8 cellular contexts compared by ENCODE assay signal in genomic region chr4:88457307-88458090, GRCh38. TPM values are rescaled to one million over a fixed set of nuclear protein-coding genes. Genes with fewer than 3 reads are reported as not detected.
DNase-seq lines count a peak whose midpoint lies in the region; ATAC-seq and TF ChIP-seq lines count a peak whose summit lies in the region.

No MANE protein-coding gene starts in this region.

- TF ChIP-seq CTCF in brain microvascular endothelial cell (IDR thresholded peaks at IDR 0.05; ENCODE audit: low read depth, low read length, missing control alignments) (no peak), kidney epithelial cell (IDR thresholded peaks at IDR 0.05; ENCODE audit: insufficient read depth, low read length, poor library complexity, severe bottlenecking) (no peak)

- ATAC-seq in HG02763 (IDR thresholded peaks at IDR 0.05; ENCODE audit: unreplicated experiment), result peak; percentile 35

- peak overlapping the region; percentile 64 for H3K4me3 ChIP-seq in brain microvascular endothelial cell (ENCODE audit: low read depth, low read length)
- H3K4me3 ChIP-seq in kidney epithelial cell (ENCODE audit: low read depth, low read length), result peak overlapping the region; percentile 51

- H3K36me3 ChIP-seq in brain microvascular endothelial cell (replicated peaks), result no peaks in the 10 kb centered on the region
- H3K36me3 ChIP-seq in kidney epithelial cell (ENCODE audit: control insufficient read depth, insufficient read depth, low read length), result no peaks in the 10 kb centered on the region

- H3K27ac ChIP-seq in brain microvascular endothelial cell, result no peak overlapping the region

- H3K27me3 ChIP-seq in brain microvascular endothelial cell (replicated peaks) (peaks cover 2% of the 10 kb centered on the region), kidney epithelial cell (ENCODE audit: control insufficient read depth, insufficient read depth, low read length) (peaks cover 8% of the 10 kb centered on the region)

- peak; percentile 67 for DNase-seq in NCI-H748 (lab: John Stamatoyannopoulos, UW; ENCODE audit: unreplicated experiment)
- DNase-seq in NCI-H748 treated with DMSO at 0.1 percent for 48 hours (lab: John Stamatoyannopoulos, UW), result no peak
- DNase-seq in RPMI7951 (ENCODE audit: low read depth), result peak; percentile 47
- DNase-seq in brain microvascular endothelial cell, result no peak
- DNase-seq in kidney epithelial cell (ENCODE audit: low read depth), result no peak
- DNase-seq in stimulated activated CD4-positive, alpha-beta T cell treated with anti-CD3 and anti-CD28 coated beads, Interleukin-1b, Interleukin-23, amount 100 ng/mL, for 24 hours (ENCODE audit: low read depth in 4 of 4, low spot score in 1 of 4), result peak; percentile 14 to 21 (median 18)
- no peak for DNase-seq in NCI-H1092 treated with DMSO at 0.1 percent for 48 hours (lab: John Stamatoyannopoulos, UW)

- in situ Hi-C loops in brain microvascular endothelial cell (cut with HindIII; ENCODE audit: low pct_ligation_motif_present, low sequenced_read_pairs), result no loop called here

RNA-seq across cellular contexts. Expression of gene HERC5, which starts 0.6 kb away (rescaled TPM):
- total RNA-seq in RPMI7951 (2014; rRNA removed; shearing (Covaris generic)), result 6.1 and 7.1 TPM in 2 replicates
- total RNA-seq in kidney epithelial cell, result 4.9 and 6.6 TPM in 2 replicates

Comparison
In these comparisons a context has a peak if more than half of its experiments do, and no peak if none do; other contexts are left out.
1. DNase-seq: peak in NCI-H748 (single experiment), RPMI7951 (single experiment) and stimulated activated CD4-positive, alpha-beta T cell treated with anti-CD3 and anti-CD28 coated beads, Interleukin-1b, Interleukin-23, amount 100 ng/mL, for 24 hours (4 of 4); none in NCI-H748 treated with DMSO at 0.1 percent for 48 hours (single experiment), brain microvascular endothelial cell (single experiment), kidney epithelial cell (single experiment) and NCI-H1092 treated with DMSO at 0.1 percent for 48 hours (single experiment).